17 cellular contexts compared by ENCODE assay signal in genomic region chr7:159192013-159192412, GRCh38. TPM values are rescaled to one million over a fixed set of nuclear protein-coding genes. Genes with fewer than 3 reads are reported as not detected.
DNase-seq lines count a peak whose midpoint lies in the region; ATAC-seq, FAIRE-seq and TF ChIP-seq lines count a peak whose summit lies in the region.
"Had no signal": no experiment of that assay in that cellular context is flagged by ENCODE, and none has a peak within 500 bp of the region (broad histone marks: within the 10 kb centered on the region; RNA-seq: fewer than 3 reads in every experiment).

No MANE protein-coding gene starts in this region.

- H3K4me3 ChIP-seq in BLaER1 treated with 17β-estradiol and CSF1 and Interleukin-3, amounts not matched to agents 10 nM and 100 nM = peak overlapping the region in 1 of 10 experiments; percentile 16; a peak in 2 of 20 replicates
- H3K4me3 ChIP-seq in Karpas-422 (ENCODE audit: low read length) = no peak overlapping the region
- H3K4me3 ChIP-seq in SK-N-SH (ENCODE audit: low read depth in 2 of 2, low read length in 1 of 2) = no peak overlapping the region
- H3K4me3 ChIP-seq: HAP-1, SK-N-MC had no signal

- DNase-seq in Karpas-422 (peak; percentile 57), RPMI8226 (peak; percentile 32), SK-N-SH (no peak), RCC 7860 (ENCODE audit: low spot score) (no peak)
- no peak for DNase-seq in effector memory CD8-positive, alpha-beta T cell
- no peak for DNase-seq in activated T-cell treated with anti-CD3 and anti-CD28 coated beads, Interleukin-2, amount 50 U/mL, for 48 hours
- DNase-seq: Calu3; CD4-positive, alpha-beta memory T cell; DMS53; NCI-H1105 treated with DMSO at 0.1 percent for 48 hours; NCI-H1930; NCI-H446 treated with DMSO at 0.1 percent for 48 hours; Right ventricle myocardium superior had no signal

- H3K36me3 Mint-ChIP-seq in effector memory CD8-positive, alpha-beta T cell (ENCODE audit: insufficient read depth) = peaks cover 14% of the 10 kb centered on the region
- H3K36me3 Mint-ChIP-seq: CD4-positive, alpha-beta memory T cell had no signal

- H3K4me1 Mint-ChIP-seq in effector memory CD8-positive, alpha-beta T cell (ENCODE audit: low read depth in 2 of 2) = peaks cover 38 to 50% of the 10 kb centered on the region in 2 donors

- no peaks in the 10 kb centered on the region for H3F3A ChIP-seq in SK-N-SH (replicated peaks; ENCODE audit: insufficient read depth)

- H3K9me3 Mint-ChIP-seq in effector memory CD8-positive, alpha-beta T cell = no peaks in the 10 kb centered on the region

- H3K27ac ChIP-seq in BLaER1 treated with 17β-estradiol and CSF1 and Interleukin-3, amounts not matched to agents 10 nM and 100 nM = peak overlapping the region in 4 of 11 experiments; percentile 41 to 59 (median 56); a peak in 6 of 22 replicates
- no peak overlapping the region for H3K27ac ChIP-seq in Karpas-422 (ENCODE audit: low read length)
- no peak overlapping the region for H3K27ac ChIP-seq in SK-N-SH (ENCODE audit: low read depth in 2 of 2, low read length in 1 of 2)
- H3K27ac ChIP-seq: SK-N-MC had no signal

- no peaks in the 10 kb centered on the region for H3K27me3 Mint-ChIP-seq in effector memory CD8-positive, alpha-beta T cell
- H3K27me3 Mint-ChIP-seq: CD4-positive, alpha-beta memory T cell had no signal

- POLR2A ChIA-PET in SK-N-SH (lab: Yijun Ruan, JAX) = no interaction called here

- peaks cover 0 to 12% (median 0%) of the 10 kb centered on the region in 11 experiments; a peak in 3 of 22 replicates for H3K27me3 ChIP-seq in BLaER1 treated with 17β-estradiol and CSF1 and Interleukin-3, amounts not matched to agents 10 nM and 100 nM
- no peaks in the 10 kb centered on the region for H3K27me3 ChIP-seq in Karpas-422 (ENCODE audit: low read length)
- no peaks in the 10 kb centered on the region for H3K27me3 ChIP-seq in SK-N-SH (ENCODE audit: insufficient read depth)

- H3K9me3 ChIP-seq in BLaER1 treated with 17β-estradiol and CSF1 and Interleukin-3, amounts not matched to agents 10 nM and 100 nM (replicated peaks in 1 of 11) = peaks cover 10 to 33% (median 25%) of the 10 kb centered on the region in 11 experiments; a peak in 20 of 22 replicates
- H3K9me3 ChIP-seq in Karpas-422 (ENCODE audit: low read length) (no peaks in the 10 kb centered on the region), SK-N-SH (no peaks in the 10 kb centered on the region; the same call in 1 of the 2 replicates)
- H3K9me3 ChIP-seq: HAP-1 had no signal

- H3K9ac ChIP-seq in BLaER1 treated with 17β-estradiol and CSF1 and Interleukin-3, amounts not matched to agents 10 nM and 100 nM = peak overlapping the region in 4 of 11 experiments; percentile 42 to 58 (median 46); a peak in 6 of 22 replicates
- H3K9ac ChIP-seq in Karpas-422 (ENCODE audit: low read length) (no peak overlapping the region; the same call in 1 of the 2 replicates), SK-N-SH (no peak overlapping the region)

- peaks cover 36 to 68% (median 58%) of the 10 kb centered on the region in 10 experiments for H3K4me1 ChIP-seq in BLaER1 treated with 17β-estradiol and CSF1 and Interleukin-3, amounts not matched to agents 10 nM and 100 nM
- H3K4me1 ChIP-seq in Karpas-422 (ENCODE audit: low read length) = peaks cover 17% of the 10 kb centered on the region
- peaks cover 0 to 14% of the 10 kb centered on the region in 2 experiments; a peak in 2 of 4 replicates for H3K4me1 ChIP-seq in SK-N-SH (ENCODE audit: control insufficient read depth in 1 of 2, insufficient read depth in 2 of 2, low read depth in 1 of 2, low read length in 1 of 2)
- H3K4me1 ChIP-seq: HAP-1 had no signal

- no peak for ATAC-seq in effector memory CD8-positive, alpha-beta T cell (replicated peaks)
- ATAC-seq: Panc1 had no signal

- H3K27ac Mint-ChIP-seq in effector memory CD8-positive, alpha-beta T cell = peak overlapping the region; percentile 20 to 76

- no peak for TF ChIP-seq EP300 in SK-N-SH (IDR thresholded peaks at IDR 0.05; ENCODE audit: borderline replicate concordance in 1 of 2, low read depth in 1 of 2, low read length in 1 of 2)

- CTCF ChIA-PET in SK-N-SH (lab: Yijun Ruan, JAX) = no interaction called here

- H3K79me2 ChIP-seq in Karpas-422 (ENCODE audit: low read length) (no peaks in the 10 kb centered on the region), SK-N-SH (ENCODE audit: insufficient read depth) (no peaks in the 10 kb centered on the region)

- H3K4me3 Mint-ChIP-seq in effector memory CD8-positive, alpha-beta T cell = peak overlapping the region in 1 of 2 donors; percentile 0

- no peaks in the 10 kb centered on the region for H4K20me1 ChIP-seq in BLaER1 treated with 17β-estradiol and CSF1 and Interleukin-3, amounts not matched to agents 10 nM and 100 nM
- no peaks in the 10 kb centered on the region for H4K20me1 ChIP-seq in Karpas-422 (ENCODE audit: insufficient read depth, low read depth, low read length)
- no peaks in the 10 kb centered on the region for H4K20me1 ChIP-seq in SK-N-SH (ENCODE audit: insufficient read depth)

- FAIRE-seq in RCC 7860 (lab: Jason Lieb, UNC) = no peak

- 36% methylated on average over 3 of the region's 3 CpGs for WGBS in SK-N-SH (ENCODE audit: low lambda C conversion rate)

- H3K36me3 ChIP-seq in BLaER1 treated with 17β-estradiol and CSF1 and Interleukin-3, amounts not matched to agents 10 nM and 100 nM = no peaks in the 10 kb centered on the region
- no peaks in the 10 kb centered on the region for H3K36me3 ChIP-seq in Karpas-422 (ENCODE audit: insufficient read depth, low read length)
- no peaks in the 10 kb centered on the region for H3K36me3 ChIP-seq in SK-N-SH (replicated peaks in 1 of 2; ENCODE audit: control insufficient read depth in 1 of 2, insufficient read depth in 2 of 2, low read length in 1 of 2)
- H3K36me3 ChIP-seq: HAP-1 had no signal

- H2AFZ ChIP-seq in Karpas-422 (ENCODE audit: low read length) (no peak overlapping the region), SK-N-SH (ENCODE audit: low read depth) (no peak overlapping the region)

- H3K9me2 ChIP-seq in Karpas-422 (replicated peaks; ENCODE audit: insufficient read depth, low read length) (no peaks in the 10 kb centered on the region), SK-N-SH (no peaks in the 10 kb centered on the region)

- H3K4me2 ChIP-seq in BLaER1 treated with 17β-estradiol and CSF1 and Interleukin-3, amounts not matched to agents 10 nM and 100 nM = peak overlapping the region; percentile 18 to 86 (median 80)
- H3K4me2 ChIP-seq in Karpas-422 (ENCODE audit: low read depth, low read length, poor library complexity, severe bottlenecking) (peak overlapping the region; percentile 42), SK-N-SH (no peak overlapping the region)

- TF ChIP-seq RAD21 in SK-N-SH (IDR thresholded peaks at IDR 0.05; ENCODE audit: low read length) = no peak

- TF ChIP-seq CTCF in SK-N-SH (IDR thresholded peaks at IDR 0.05) = no peak

TF ChIP-seq in SK-N-SH, 30 proteins besides CTCF, POLR2A, EP300 and RAD21:
- TF ChIP-seq ZBTB33 (IDR thresholded peaks at IDR 0.05; ENCODE audit: borderline replicate concordance, low read depth) = no peak
- no peak for TF ChIP-seq JUND (IDR thresholded peaks at IDR 0.05)
- TF ChIP-seq TAF1 (IDR thresholded peaks at IDR 0.05; ENCODE audit: borderline replicate concordance, low read depth, low read length) = no peak
- no peak for TF ChIP-seq RCOR1 (IDR thresholded peaks at IDR 0.05; ENCODE audit: low read length)
- no peak for TF ChIP-seq MXI1 (IDR thresholded peaks at IDR 0.05; ENCODE audit: low read depth, low read length)
- TF ChIP-seq RXRA (IDR thresholded peaks at IDR 0.05; ENCODE audit: borderline replicate concordance, low read depth) = no peak
- no peak for TF ChIP-seq TCF12 (IDR thresholded peaks at IDR 0.05)
- no peak for TF ChIP-seq REST (IDR thresholded peaks at IDR 0.05; ENCODE audit: low read depth, low read length)

RNA-seq across cellular contexts. Expression of gene VIPR2, which starts 47.3 kb away (rescaled TPM):
- total RNA-seq in Karpas-422 (2014; rRNA removed; shearing (Covaris generic); ENCODE audit: low replicate concordance) = not detected in 2 replicates
- 0.02 TPM in 1 of 2 replicates, not detected in the other for polyA plus RNA-seq in SK-N-SH (2012; rRNA removed)
- 0.01 and 0.03 TPM in 2 replicates for polyA plus RNA-seq in SK-N-SH (2012; cell fraction: cytosol; rRNA removed)
- 0.04 and 0.08 TPM in 2 replicates for polyA plus RNA-seq in SK-N-SH (2012; cell fraction: nucleus; rRNA removed)
- total RNA-seq: Calu3 had no signal

Comparison
In these comparisons a context has a peak if more than half of its experiments do, and no peak if none do; other contexts are left out.
1. DNase-seq: peak in Karpas-422 (single experiment) and RPMI8226 (single experiment); none in effector memory CD8-positive, alpha-beta T cell (0 of 3), SK-N-SH (single experiment), activated T-cell treated with anti-CD3 and anti-CD28 coated beads, Interleukin-2, amount 50 U/mL, for 48 hours (0 of 2) and RCC 7860 (single experiment).